ENCODE assay signal across 15 cellular contexts in genomic region chr14:99659333-99659741, GRCh38. TPM values are rescaled to one million over a fixed set of nuclear protein-coding genes. Genes with fewer than 3 reads are reported as not detected.
A peak's percentile ranks its signal among the peaks of the same experiment; 100 is the strongest.
DNase-seq lines count a peak whose midpoint lies in the region; ATAC-seq and TF ChIP-seq lines count a peak whose summit lies in the region.
"Had no signal": no experiment of that assay in that cellular context is flagged by ENCODE, and none has a peak within 500 bp of the region (broad histone marks: within the 10 kb centered on the region; RNA-seq: fewer than 3 reads in every experiment).

No MANE protein-coding gene starts in this region.

- DNase-seq in activated T-cell treated with anti-CD3 and anti-CD28 coated beads, Interleukin-2, amount 50 U/mL, for 4 hours: no peak
- no peak for DNase-seq in activated T-cell treated with anti-CD3 and anti-CD28 coated beads, Interleukin-2, amount 50 U/mL, for 24 hours
- DNase-seq in WTC11 (ENCODE audit: low spot score): peak; percentile 71
- DNase-seq in iPS DF 6.9 (ENCODE audit: low read depth, low spot score): no peak
- DNase-seq in stimulated activated naive CD8-positive, alpha-beta T cell treated with anti-CD3 and anti-CD28 coated beads, Interleukin-15, amount 100 ng/mL, for 72 hours: no peak
- DNase-seq in GM10266 (ENCODE audit: extremely low spot score): no peak
- DNase-seq: hypothalamus, mesendoderm, NCI-H1092 treated with DMSO at 0.1 percent for 48 hours, NCI-H446 treated with DMSO at 0.1 percent for 48 hours, PC-3, WERI-Rb-1 had no signal

- peaks cover 57% of the 10 kb centered on the region for H3K27me3 Mint-ChIP-seq in activated T-cell treated with anti-CD3 and anti-CD28 coated beads, Interleukin-2, amount 50 U/mL, for 4 hours (ENCODE audit: low read depth)
- peaks cover 79% of the 10 kb centered on the region for H3K27me3 Mint-ChIP-seq in activated T-cell treated with anti-CD3 and anti-CD28 coated beads, Interleukin-2, amount 50 U/mL, for 24 hours
- peaks cover 44% of the 10 kb centered on the region for H3K27me3 Mint-ChIP-seq in WTC11 (ENCODE audit: low read depth)
- peaks cover 85% of the 10 kb centered on the region for H3K27me3 Mint-ChIP-seq in stimulated activated naive CD8-positive, alpha-beta T cell treated with anti-CD3 and anti-CD28 coated beads, Interleukin-15, amount 100 ng/mL, for 72 hours

- H3K4me3 ChIP-seq in iPS DF 6.9 (ENCODE audit: low read length): peak overlapping the region; percentile 60; the same call in 1 of the 2 replicates

- H3K27ac Mint-ChIP-seq in activated T-cell treated with anti-CD3 and anti-CD28 coated beads, Interleukin-2, amount 50 U/mL, for 24 hours: no peak overlapping the region
- no peak overlapping the region for H3K27ac Mint-ChIP-seq in WTC11
- no peak overlapping the region for H3K27ac Mint-ChIP-seq in stimulated activated naive CD8-positive, alpha-beta T cell treated with anti-CD3 and anti-CD28 coated beads, Interleukin-15, amount 100 ng/mL, for 72 hours

- peaks cover 3% of the 10 kb centered on the region for H3K4me1 Mint-ChIP-seq in activated T-cell treated with anti-CD3 and anti-CD28 coated beads, Interleukin-2, amount 50 U/mL, for 4 hours (ENCODE audit: low read depth)
- peaks cover 7% of the 10 kb centered on the region for H3K4me1 Mint-ChIP-seq in activated T-cell treated with anti-CD3 and anti-CD28 coated beads, Interleukin-2, amount 50 U/mL, for 24 hours (ENCODE audit: low read depth)
- H3K4me1 Mint-ChIP-seq in WTC11: peaks cover 31% of the 10 kb centered on the region
- peaks cover 6% of the 10 kb centered on the region for H3K4me1 Mint-ChIP-seq in stimulated activated naive CD8-positive, alpha-beta T cell treated with anti-CD3 and anti-CD28 coated beads, Interleukin-15, amount 100 ng/mL, for 72 hours

- H3K36me3 Mint-ChIP-seq in activated T-cell treated with anti-CD3 and anti-CD28 coated beads, Interleukin-2, amount 50 U/mL, for 4 hours (ENCODE audit: insufficient read depth): no peaks in the 10 kb centered on the region
- no peaks in the 10 kb centered on the region for H3K36me3 Mint-ChIP-seq in activated T-cell treated with anti-CD3 and anti-CD28 coated beads, Interleukin-2, amount 50 U/mL, for 24 hours (ENCODE audit: low read depth)
- H3K36me3 Mint-ChIP-seq in WTC11: no peaks in the 10 kb centered on the region

- H3K4me3 Mint-ChIP-seq in activated T-cell treated with anti-CD3 and anti-CD28 coated beads, Interleukin-2, amount 50 U/mL, for 4 hours: no peak overlapping the region
- H3K4me3 Mint-ChIP-seq in activated T-cell treated with anti-CD3 and anti-CD28 coated beads, Interleukin-2, amount 50 U/mL, for 24 hours: no peak overlapping the region
- peak overlapping the region; percentile 49; the same call in 1 of the 2 replicates for H3K4me3 Mint-ChIP-seq in WTC11
- no peak overlapping the region for H3K4me3 Mint-ChIP-seq in stimulated activated naive CD8-positive, alpha-beta T cell treated with anti-CD3 and anti-CD28 coated beads, Interleukin-15, amount 100 ng/mL, for 72 hours

- 0 out of 2 replicates have a peak, but pooled peaks have one; percentile 29 for TF ChIP-seq CTCF in WTC11 (IDR thresholded peaks at IDR 0.05)
- no peak for TF ChIP-seq CTCF in GM10266 (IDR thresholded peaks at IDR 0.05; ENCODE audit: control insufficient read depth, insufficient read depth, low read depth, missing control alignments)

- H3K36me3 ChIP-seq in iPS DF 6.9 (ENCODE audit: control insufficient read depth, insufficient read depth, low read length): no peaks in the 10 kb centered on the region
- H3K36me3 ChIP-seq: WERI-Rb-1 had no signal

- peak; percentile 27 to 46 for ATAC-seq in activated T-cell treated with anti-CD3 and anti-CD28 coated beads, Interleukin-2, amount 50 U/mL, for 4 hours
- ATAC-seq in WTC11 (peak; percentile 65), HG03439 (IDR thresholded peaks at IDR 0.05; ENCODE audit: unreplicated experiment) (no peak), GM19023 (IDR thresholded peaks at IDR 0.05; ENCODE audit: unreplicated experiment) (no peak)
- ATAC-seq in stimulated activated naive CD8-positive, alpha-beta T cell treated with anti-CD3 and anti-CD28 coated beads, Interleukin-15, amount 100 ng/mL, for 72 hours: peak; percentile 40
- ATAC-seq: PC-3 had no signal

- no CpG with 5 or more reads among the region's 58 CpGs for WGBS in iPS DF 6.9 (ENCODE audit: insufficient coverage, insufficient read length)

- no peak overlapping the region for H3K27ac ChIP-seq in iPS DF 6.9 (ENCODE audit: low read length)
- H3K27ac ChIP-seq: skin epidermis, WERI-Rb-1 had no signal

- H3K9me3 Mint-ChIP-seq in activated T-cell treated with anti-CD3 and anti-CD28 coated beads, Interleukin-2, amount 50 U/mL, for 4 hours: no peaks in the 10 kb centered on the region
- H3K9me3 Mint-ChIP-seq in activated T-cell treated with anti-CD3 and anti-CD28 coated beads, Interleukin-2, amount 50 U/mL, for 24 hours: no peaks in the 10 kb centered on the region
- no peaks in the 10 kb centered on the region for H3K9me3 Mint-ChIP-seq in WTC11
- no peaks in the 10 kb centered on the region for H3K9me3 Mint-ChIP-seq in stimulated activated naive CD8-positive, alpha-beta T cell treated with anti-CD3 and anti-CD28 coated beads, Interleukin-15, amount 100 ng/mL, for 72 hours

- CTCF ChIA-PET in WTC11 (lab: Charles Lee): interaction anchor here (0.9 to 1.5 kb wide), 3 partner anchors 25 to 71 kb away, joined by 3 to 5 read pairs (median 4); partner anchors contain the start of gene CYP46A1

- no peaks in the 10 kb centered on the region for H3K9me3 ChIP-seq in iPS DF 6.9 (ENCODE audit: control insufficient read depth, insufficient read depth, low read length)

- peaks cover 13% of the 10 kb centered on the region for H3K4me1 ChIP-seq in iPS DF 6.9 (ENCODE audit: control insufficient read depth, insufficient read depth, low read length)

- peaks cover 5% of the 10 kb centered on the region; the same call in 1 of the 2 replicates for H3K27me3 ChIP-seq in iPS DF 6.9 (ENCODE audit: control insufficient read depth, insufficient read depth, low read length)

- POLR2A ChIA-PET in WTC11 (lab: Charles Lee): no interaction called here

TF ChIP-seq in WTC11, 78 proteins besides CTCF, POLR2A, EP300 and RAD21 (continues in another document):
- no peak for TF ChIP-seq NR3C1 (CRISPR knock-in tag; conservative IDR thresholded peaks at IDR 0.05; ENCODE audit: low read depth)
- peak; percentile 89 for TF ChIP-seq FOXP1 (CRISPR knock-in tag; IDR thresholded peaks at IDR 0.05; ENCODE audit: borderline replicate concordance)
- TF ChIP-seq HMGXB4 (CRISPR knock-in tag; IDR thresholded peaks at IDR 0.05): peak; percentile 94
- TF ChIP-seq ZNF396 (CRISPR knock-in tag; IDR thresholded peaks at IDR 0.05; ENCODE audit: borderline replicate concordance): no peak
- no peak for TF ChIP-seq KAT7 (CRISPR knock-in tag; IDR thresholded peaks at IDR 0.05; ENCODE audit: borderline replicate concordance)
- 0 out of 2 replicates have a peak, but pooled peaks have one; percentile 34 for TF ChIP-seq SP1 (CRISPR knock-in tag; conservative IDR thresholded peaks at IDR 0.05)
- TF ChIP-seq ZNF281 (CRISPR knock-in tag; IDR thresholded peaks at IDR 0.05): 0 out of 2 replicates have a peak, but pooled peaks have one; percentile 41
- peak; percentile 80; the same call in 1 of the 2 replicates for TF ChIP-seq TCF7 (CRISPR knock-in tag; IDR thresholded peaks at IDR 0.05; ENCODE audit: low read depth)
- TF ChIP-seq ZNF219 (CRISPR knock-in tag; IDR thresholded peaks at IDR 0.05; ENCODE audit: borderline replicate concordance): no peak
- no peak for TF ChIP-seq ZMAT4 (CRISPR knock-in tag; IDR thresholded peaks at IDR 0.05)

RNA-seq across cellular contexts. Expression of gene HHIPL1, which starts 14.4 kb away (rescaled TPM):
- not detected for total RNA-seq in activated T-cell treated with anti-CD3 and anti-CD28 coated beads, Interleukin-2, amount 50 U/mL, for 4 hours
- total RNA-seq in WTC11 (2021): 1.2 to 2.0 TPM (median 1.5 TPM) in 3 replicates

RNA-seq across cellular contexts. Expression of gene CYP46A1, which starts 24.8 kb away (rescaled TPM):
- total RNA-seq in activated T-cell treated with anti-CD3 and anti-CD28 coated beads, Interleukin-2, amount 50 U/mL, for 4 hours: under 1 TPM; 0.08 to 0.32 (median 0.14) TPM
- 0.57 to 0.77 TPM (median 0.73 TPM) in 3 replicates for total RNA-seq in WTC11 (2021)

RNA-seq across cellular contexts. Expression of gene CCDC85C, which starts 55.3 kb away (rescaled TPM):
- 10 to 100 TPM in 1 of 3 donors, 1 to 10 TPM in 2; 3.8 to 11.1 (median 3.8) TPM for total RNA-seq in activated T-cell treated with anti-CD3 and anti-CD28 coated beads, Interleukin-2, amount 50 U/mL, for 4 hours
- 28.7 to 35.8 TPM (median 30.4 TPM) in 3 replicates for total RNA-seq in WTC11 (2021)

Comparison
In these comparisons a context has a peak if more than half of its experiments do, and no peak if none do; other contexts are left out.
1. ATAC-seq: peak in activated T-cell treated with anti-CD3 and anti-CD28 coated beads, Interleukin-2, amount 50 U/mL, for 4 hours (2 of 2), WTC11 (single experiment) and stimulated activated naive CD8-positive, alpha-beta T cell treated with anti-CD3 and anti-CD28 coated beads, Interleukin-15, amount 100 ng/mL, for 72 hours (single experiment); none in HG03439 (single experiment) and GM19023 (single experiment).